ENCODE assay signal across 7 cellular contexts in the genomic region with DNA sequence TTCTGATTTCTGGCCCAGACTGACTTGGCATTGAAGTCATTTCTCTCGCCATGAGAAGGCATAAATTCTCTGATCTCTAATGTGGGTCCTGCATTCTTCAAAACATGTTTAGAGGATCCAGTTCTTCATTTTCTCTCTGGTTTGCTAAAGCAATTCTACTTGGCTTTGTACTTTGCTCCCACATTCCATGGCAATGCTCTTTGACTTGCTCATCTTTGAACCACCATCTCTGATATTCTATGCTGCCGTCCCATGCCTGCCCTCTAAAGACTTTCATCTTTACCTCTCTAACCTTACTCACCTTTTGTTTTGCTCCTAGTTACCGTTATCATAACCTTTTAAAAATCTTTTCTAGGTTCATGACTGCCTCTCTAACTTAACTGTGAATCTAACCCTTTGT.
"Had no signal": no experiment of that assay in that cellular context is flagged by ENCODE, and none has a peak within 500 bp of the region (broad histone marks: within the 10 kb centered on the region; RNA-seq: fewer than 3 reads in every experiment).

No MANE protein-coding gene starts in this region.

- FAIRE-seq: HTR-8/SVneo, K562 had no signal

- H3K4me3 ChIP-seq: K562 had no signal

- DNase-seq: IMR-90, KBM-7, KG1 had no signal

- H3K9ac ChIP-seq: KMS-11 had no signal

- H3K27ac ChIP-seq: HL-60, KMS-11 had no signal

- H3K4me2 ChIP-seq: KMS-11 had no signal

- ATAC-seq: K562 had no signal
